Comparison of ENCODE assay signal across 9 cellular contexts in genomic region chr17:56629450-56630187, GRCh38. TPM values are rescaled to one million over a fixed set of nuclear protein-coding genes. Genes with fewer than 3 reads are reported as not detected.
DNase-seq lines count a peak whose midpoint lies in the region; ATAC-seq lines count a peak whose summit lies in the region.
"Had no signal": no experiment of that assay in that cellular context is flagged by ENCODE, and none has a peak within 500 bp of the region (broad histone marks: within the 10 kb centered on the region; RNA-seq: fewer than 3 reads in every experiment).

No MANE protein-coding gene starts in this region.

- POLR2A ChIA-PET in naive thymus-derived CD8-positive, alpha-beta T cell (lab: Charles Lee) = interaction anchor here (1.1 to 12.3 kb wide), 4 partner anchors 11 to 30 kb away, joined by 4 to 266 read pairs (median 8); partner anchors contain the start of gene NOG

- H3K4me3 ChIP-seq in Jurkat, Clone E6-1 (ENCODE audit: low read length) = no peak overlapping the region

- DNase-seq in EL (peak; percentile 53), amniotic stem cell (lab: John Stamatoyannopoulos, UW) (peak; percentile 1), hippocampal formation (lab: John Stamatoyannopoulos, UW) (no peak)
- DNase-seq in Jurkat, Clone E6-1 (ENCODE audit: low read depth, low spot score) = peak; percentile 12
- peak in 7 of 10 donors; percentile 10 to 72 (median 24) for DNase-seq in naive thymus-derived CD8-positive, alpha-beta T cell
- DNase-seq: stimulated activated CD4-positive, alpha-beta T cell treated with anti-CD3 and anti-CD28 coated beads, Interleukin-2, amount 100 ng/mL, for 48 hours had no signal

- no peaks in the 10 kb centered on the region for H3K36me3 Mint-ChIP-seq in naive thymus-derived CD8-positive, alpha-beta T cell

- peak overlapping the region in 6 of 10 donors; percentile 4 to 85 (median 27) for H3K27ac Mint-ChIP-seq in naive thymus-derived CD8-positive, alpha-beta T cell

- H3K27me3 Mint-ChIP-seq in naive thymus-derived CD8-positive, alpha-beta T cell = peaks cover 0 to 2% (median 0%) of the 10 kb centered on the region in 5 donors

- peaks cover 5 to 16% (median 11%) of the 10 kb centered on the region in 4 donors for H3K4me1 Mint-ChIP-seq in naive thymus-derived CD8-positive, alpha-beta T cell

- ATAC-seq in naive thymus-derived CD8-positive, alpha-beta T cell = peak; percentile 89 to 100
- ATAC-seq in HG02970 (IDR thresholded peaks at IDR 0.05; ENCODE audit: low FRiP score, unreplicated experiment) (no peak), HG03571 (IDR thresholded peaks at IDR 0.05; ENCODE audit: unreplicated experiment) (no peak), GM21423 (IDR thresholded peaks at IDR 0.05; ENCODE audit: unreplicated experiment) (no peak)

- H3K9me3 Mint-ChIP-seq in naive thymus-derived CD8-positive, alpha-beta T cell = no peaks in the 10 kb centered on the region

- no peak overlapping the region for H3K4me3 Mint-ChIP-seq in naive thymus-derived CD8-positive, alpha-beta T cell

RNA-seq across cellular contexts. Expression of gene NOG, which starts 36.1 kb away (rescaled TPM):
- polyA plus RNA-seq in Jurkat, Clone E6-1 (2012; ENCODE audit: insufficient read depth, insufficient read length) = 0.76 TPM
- 100 to 1,000 TPM; 108 to 114 TPM for total RNA-seq in naive thymus-derived CD8-positive, alpha-beta T cell
- polyA plus RNA-seq in naive thymus-derived CD8-positive, alpha-beta T cell = 10 to 100 TPM; 23.4 to 54.8 (median 49.9) TPM

Comparison
In these comparisons a context has a peak if more than half of its experiments do, and no peak if none do; other contexts are left out.
1. DNase-seq: peak in EL (single experiment), Jurkat, Clone E6-1 (single experiment), amniotic stem cell (single experiment) and naive thymus-derived CD8-positive, alpha-beta T cell (7 of 10); none in hippocampal formation (0 of 2).
2. ATAC-seq: peak in naive thymus-derived CD8-positive, alpha-beta T cell (2 of 2); none in HG02970 (single experiment), HG03571 (single experiment) and GM21423 (single experiment).